ENCODE assay signal across 10 cellular contexts in the genomic region with DNA sequence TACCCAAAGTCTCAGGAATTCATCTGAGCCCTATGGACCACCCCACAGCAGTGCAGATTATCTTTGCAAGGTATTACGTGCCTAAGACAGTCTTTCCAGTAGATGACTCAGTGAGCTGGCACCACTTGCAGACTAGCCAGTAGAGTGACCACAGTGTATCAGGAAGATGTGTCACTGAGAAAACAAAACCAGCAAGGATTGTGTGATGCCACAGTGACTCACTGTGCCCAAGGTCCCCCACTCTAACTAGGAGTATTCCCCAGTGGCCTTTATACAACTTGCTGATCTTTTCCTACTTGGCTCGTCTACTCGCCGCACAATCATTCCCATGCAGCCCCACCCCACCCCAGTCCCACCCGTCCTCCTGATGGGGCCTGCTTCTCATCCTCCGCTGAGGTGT. TPM values are rescaled to one million over a fixed set of nuclear protein-coding genes. Genes with fewer than 3 reads are reported as not detected.
DNase-seq lines count a peak whose midpoint lies in the region; ATAC-seq, FAIRE-seq and TF ChIP-seq lines count a peak whose summit lies in the region.
"Had no signal": no experiment of that assay in that cellular context is flagged by ENCODE, and none has a peak within 500 bp of the region (broad histone marks: within the 10 kb centered on the region; RNA-seq: fewer than 3 reads in every experiment).

No MANE protein-coding gene starts in this region.

- POLR2A ChIA-PET in activated CD4-positive, alpha-beta T cell treated with anti-CD3 and anti-CD28 coated beads for 36 hours (lab: Charles Lee) = no interaction called here
- POLR2A ChIA-PET in PC-3 (lab: Charles Lee; ENCODE audit: unreplicated experiment) = interaction anchor here (0.5 kb wide), 1 partner anchor 936 kb away, joined by 18 read pairs; no protein-coding TSS in a partner anchor

- H3K4me3 Mint-ChIP-seq in activated CD4-positive, alpha-beta T cell treated with anti-CD3 and anti-CD28 coated beads for 36 hours = no peak overlapping the region
- no peak overlapping the region for H3K4me3 Mint-ChIP-seq in activated CD4-positive, alpha-beta T cell treated with anti-CD3 and anti-CD28 coated beads, Interleukin-2, amount 10 ng/mL, durations not matched to agents 24 days and 14 days
- H3K4me3 Mint-ChIP-seq in activated T-helper 1 cell treated with anti-CD3 and anti-CD28 coated beads, Interleukin-12 subunit alpha, Interleukin-12 subunit beta, Interleukin-2, Interleukin-4 antibody, amounts not matched to agents 30 ng/mL and 10 ng/mL and 1 ng/mL, durations not matched to agents 14 hours and 24 hours and 36 hours = no peak overlapping the region
- H3K4me3 Mint-ChIP-seq: activated naive CD8-positive, alpha-beta T cell had no signal

- H3K9me3 Mint-ChIP-seq in activated CD4-positive, alpha-beta T cell treated with anti-CD3 and anti-CD28 coated beads for 36 hours (ENCODE audit: low read depth) = no peaks in the 10 kb centered on the region
- peaks cover 1% of the 10 kb centered on the region for H3K9me3 Mint-ChIP-seq in activated CD4-positive, alpha-beta T cell treated with anti-CD3 and anti-CD28 coated beads, Interleukin-2, amount 10 ng/mL, durations not matched to agents 24 days and 14 days
- H3K9me3 Mint-ChIP-seq in activated T-helper 1 cell treated with anti-CD3 and anti-CD28 coated beads, Interleukin-12 subunit alpha, Interleukin-12 subunit beta, Interleukin-2, Interleukin-4 antibody, amounts not matched to agents 30 ng/mL and 10 ng/mL and 1 ng/mL, durations not matched to agents 14 hours and 24 hours and 36 hours = no peaks in the 10 kb centered on the region

- H3F3A ChIP-seq in PC-3 (ENCODE audit: low read length, unreplicated experiment) = peaks cover 20% of the 10 kb centered on the region

- no peaks in the 10 kb centered on the region for H4K20me1 ChIP-seq in PC-3 (ENCODE audit: low read length)
- H4K20me1 ChIP-seq: BLaER1 treated with 17β-estradiol and CSF1 and Interleukin-3, amounts not matched to agents 10 nM and 100 nM had no signal

- H3K36me3 ChIP-seq in PC-3 (ENCODE audit: low read depth, low read length) (no peaks in the 10 kb centered on the region), small intestine (ENCODE audit: control insufficient read depth in 2 of 2, insufficient read depth in 2 of 2, low read length in 2 of 2) (no peaks in the 10 kb centered on the region)
- H3K36me3 ChIP-seq: BLaER1 treated with 17β-estradiol and CSF1 and Interleukin-3, amounts not matched to agents 10 nM and 100 nM had no signal

- no peaks in the 10 kb centered on the region for H3K27me3 ChIP-seq in PC-3 (ENCODE audit: low read length)
- peaks cover 0 to 1% of the 10 kb centered on the region in 2 donors for H3K27me3 ChIP-seq in small intestine (ENCODE audit: control insufficient read depth in 2 of 2, insufficient read depth in 2 of 2, low read length in 2 of 2)
- H3K27me3 ChIP-seq: BLaER1 treated with 17β-estradiol and CSF1 and Interleukin-3, amounts not matched to agents 10 nM and 100 nM had no signal

- intact Hi-C loops in activated CD4-positive, alpha-beta T cell treated with anti-CD3 and anti-CD28 coated beads for 36 hours (cut with DNase I, micrococcal nuclease) = no loop called here
- intact Hi-C loops in activated CD4-positive, alpha-beta T cell treated with anti-CD3 and anti-CD28 coated beads, Interleukin-2, amount 10 ng/mL, durations not matched to agents 24 days and 14 days (cut with micrococcal nuclease) = no loop called here
- intact Hi-C loops in PC-3 (cut with micrococcal nuclease) = loop anchor here (1.0 to 2.0 kb wide), 3 partner anchors 21 to 292 kb away; no protein-coding TSS in a partner anchor
- intact Hi-C loops in activated T-helper 1 cell treated with anti-CD3 and anti-CD28 coated beads, Interleukin-12 subunit alpha, Interleukin-12 subunit beta, Interleukin-2, Interleukin-4 antibody, amounts not matched to agents 30 ng/mL and 10 ng/mL and 1 ng/mL, durations not matched to agents 14 hours and 24 hours and 36 hours (cut with micrococcal nuclease) = no loop called here

- peak; percentile 95 for ATAC-seq in activated CD4-positive, alpha-beta T cell treated with anti-CD3 and anti-CD28 coated beads for 36 hours
- peak; percentile 91 for ATAC-seq in PC-3

- peaks cover 7% of the 10 kb centered on the region for H3K4me1 Mint-ChIP-seq in activated CD4-positive, alpha-beta T cell treated with anti-CD3 and anti-CD28 coated beads for 36 hours
- H3K4me1 Mint-ChIP-seq in activated CD4-positive, alpha-beta T cell treated with anti-CD3 and anti-CD28 coated beads, Interleukin-2, amount 10 ng/mL, durations not matched to agents 24 days and 14 days = peaks cover 4% of the 10 kb centered on the region
- peaks cover 8% of the 10 kb centered on the region for H3K4me1 Mint-ChIP-seq in activated T-helper 1 cell treated with anti-CD3 and anti-CD28 coated beads, Interleukin-12 subunit alpha, Interleukin-12 subunit beta, Interleukin-2, Interleukin-4 antibody, amounts not matched to agents 30 ng/mL and 10 ng/mL and 1 ng/mL, durations not matched to agents 14 hours and 24 hours and 36 hours (ENCODE audit: low read depth)

- H3K79me2 ChIP-seq in PC-3 (ENCODE audit: low read length) = no peaks in the 10 kb centered on the region

- no peaks in the 10 kb centered on the region for H3K27me3 Mint-ChIP-seq in activated CD4-positive, alpha-beta T cell treated with anti-CD3 and anti-CD28 coated beads for 36 hours
- H3K27me3 Mint-ChIP-seq in activated CD4-positive, alpha-beta T cell treated with anti-CD3 and anti-CD28 coated beads, Interleukin-2, amount 10 ng/mL, durations not matched to agents 24 days and 14 days = peaks cover 14% of the 10 kb centered on the region
- peaks cover 10% of the 10 kb centered on the region for H3K27me3 Mint-ChIP-seq in activated T-helper 1 cell treated with anti-CD3 and anti-CD28 coated beads, Interleukin-12 subunit alpha, Interleukin-12 subunit beta, Interleukin-2, Interleukin-4 antibody, amounts not matched to agents 30 ng/mL and 10 ng/mL and 1 ng/mL, durations not matched to agents 14 hours and 24 hours and 36 hours (ENCODE audit: insufficient read depth)
- H3K27me3 Mint-ChIP-seq: activated naive CD8-positive, alpha-beta T cell had no signal

- H3K9ac ChIP-seq in PC-3 (ENCODE audit: low read length) = peak overlapping the region; percentile 88
- H3K9ac ChIP-seq: BLaER1 treated with 17β-estradiol and CSF1 and Interleukin-3, amounts not matched to agents 10 nM and 100 nM had no signal

- H3K9me3 ChIP-seq in PC-3 (ENCODE audit: low read length) (no peaks in the 10 kb centered on the region), small intestine (ENCODE audit: control insufficient read depth, low read depth) (no peaks in the 10 kb centered on the region)

- H3K4me3 ChIP-seq in PC-3 (ENCODE audit: low read length) (no peak overlapping the region; the same call in 1 of the 2 replicates), small intestine (ENCODE audit: low read depth in 1 of 2, low read length in 2 of 2) (no peak overlapping the region)
- H3K4me3 ChIP-seq: BLaER1 treated with 17β-estradiol and CSF1 and Interleukin-3, amounts not matched to agents 10 nM and 100 nM had no signal

- CTCF ChIA-PET in activated CD4-positive, alpha-beta T cell treated with anti-CD3 and anti-CD28 coated beads for 36 hours (lab: Charles Lee) = interaction anchor here (1.2 kb wide), 1 partner anchor 91 kb away, joined by 3 read pairs; no protein-coding TSS in a partner anchor
- CTCF ChIA-PET in PC-3 (lab: Charles Lee) = interaction anchor here (0.5 to 0.6 kb wide), 3 partner anchors 20 to 256 kb away, joined by 3 to 6 read pairs (median 3); no protein-coding TSS in a partner anchor

- no peak for TF ChIP-seq CTCF in PC-3 (conservative IDR thresholded peaks at IDR 0.05; ENCODE audit: low read depth, low read length)

- H3K9me2 ChIP-seq in PC-3 (replicated peaks; ENCODE audit: low read length) = no peaks in the 10 kb centered on the region

- DNase-seq in activated CD4-positive, alpha-beta T cell treated with anti-CD3 and anti-CD28 coated beads for 36 hours = peak; percentile 43
- no peak for DNase-seq in activated CD4-positive, alpha-beta T cell treated with anti-CD3 and anti-CD28 coated beads, Interleukin-2, amount 10 ng/mL, durations not matched to agents 24 days and 14 days
- DNase-seq in PC-3 = peak; percentile 100
- DNase-seq in epithelial cell of prostate (ENCODE audit: low read depth, low spot score) = peak; percentile 79
- peak; percentile 41 for DNase-seq in small intestine
- DNase-seq in frontal cortex (ENCODE audit: low spot score in 2 of 2) = no peak
- no peak for DNase-seq in activated T-helper 1 cell treated with anti-CD3 and anti-CD28 coated beads, Interleukin-12 subunit alpha, Interleukin-12 subunit beta, Interleukin-2, Interleukin-4 antibody, amounts not matched to agents 30 ng/mL and 10 ng/mL and 1 ng/mL, durations not matched to agents 14 hours and 24 hours and 36 hours (ENCODE audit: low spot score)
- no peak for DNase-seq in substantia nigra (lab: John Stamatoyannopoulos, UW)

- H2AFZ ChIP-seq in PC-3 (ENCODE audit: low read length) = 0 out of 2 replicates have a peak overlapping the region, but pooled peaks have one; percentile 39

- H3K4me1 ChIP-seq in PC-3 (ENCODE audit: insufficient read depth, low read length) (peaks cover 50% of the 10 kb centered on the region), small intestine (ENCODE audit: control insufficient read depth in 2 of 2, insufficient read depth in 1 of 2, low read depth in 1 of 2, low read length in 1 of 2) (peaks cover 0 to 2% of the 10 kb centered on the region in 2 donors)

- no peaks in the 10 kb centered on the region for H3K36me3 Mint-ChIP-seq in activated CD4-positive, alpha-beta T cell treated with anti-CD3 and anti-CD28 coated beads for 36 hours (ENCODE audit: low read depth)
- H3K36me3 Mint-ChIP-seq in activated CD4-positive, alpha-beta T cell treated with anti-CD3 and anti-CD28 coated beads, Interleukin-2, amount 10 ng/mL, durations not matched to agents 24 days and 14 days (ENCODE audit: low read depth) = no peaks in the 10 kb centered on the region
- no peaks in the 10 kb centered on the region for H3K36me3 Mint-ChIP-seq in activated T-helper 1 cell treated with anti-CD3 and anti-CD28 coated beads, Interleukin-12 subunit alpha, Interleukin-12 subunit beta, Interleukin-2, Interleukin-4 antibody, amounts not matched to agents 30 ng/mL and 10 ng/mL and 1 ng/mL, durations not matched to agents 14 hours and 24 hours and 36 hours (ENCODE audit: low read depth)
- H3K36me3 Mint-ChIP-seq: activated naive CD8-positive, alpha-beta T cell had no signal

- H3K4me2 ChIP-seq in PC-3 (ENCODE audit: low read length) = peak overlapping the region; percentile 85

- FAIRE-seq in small intestine (lab: Jason Lieb, UNC) (no peak), frontal cortex (lab: Jason Lieb, UNC) (no peak)

- H3K27ac ChIP-seq in PC-3 (ENCODE audit: low read length) (peak overlapping the region; percentile 98), epithelial cell of prostate (peak overlapping the region; percentile 24), small intestine (ENCODE audit: low read depth in 1 of 2, low read length in 1 of 2) (no peak overlapping the region), substantia nigra (ENCODE audit: low read depth, low read length, poor library complexity, severe bottlenecking) (no peak overlapping the region)
- H3K27ac ChIP-seq: BLaER1 treated with 17β-estradiol and CSF1 and Interleukin-3, amounts not matched to agents 10 nM and 100 nM had no signal

- no TSS peak for BruUV-seq in PC-3 (replicated peaks; lab: Mats Ljungman, UMichigan)

- 64 to 74% (median 71%) methylated on average over 6 of the region's 6 CpGs for WGBS in small intestine, 3 donors

- H3K27ac Mint-ChIP-seq in activated CD4-positive, alpha-beta T cell treated with anti-CD3 and anti-CD28 coated beads for 36 hours = no peak overlapping the region
- H3K27ac Mint-ChIP-seq in activated CD4-positive, alpha-beta T cell treated with anti-CD3 and anti-CD28 coated beads, Interleukin-2, amount 10 ng/mL, durations not matched to agents 24 days and 14 days = no peak overlapping the region
- H3K27ac Mint-ChIP-seq in activated T-helper 1 cell treated with anti-CD3 and anti-CD28 coated beads, Interleukin-12 subunit alpha, Interleukin-12 subunit beta, Interleukin-2, Interleukin-4 antibody, amounts not matched to agents 30 ng/mL and 10 ng/mL and 1 ng/mL, durations not matched to agents 14 hours and 24 hours and 36 hours = no peak overlapping the region
- H3K27ac Mint-ChIP-seq: activated naive CD8-positive, alpha-beta T cell had no signal

RNA-seq across cellular contexts. Expression of a gene that starts 26.8 kb away (rescaled TPM):
- total RNA-seq in activated CD4-positive, alpha-beta T cell treated with anti-CD3 and anti-CD28 coated beads for 36 hours = 10 to 100 TPM; 73.3 to 77.0 TPM
- total RNA-seq in activated CD4-positive, alpha-beta T cell treated with anti-CD3 and anti-CD28 coated beads, Interleukin-2, amount 10 ng/mL, durations not matched to agents 24 days and 14 days = 164 TPM in 2 replicates
- total RNA-seq in PC-3 (2014; rRNA removed) (22.6 and 28.2 TPM in 2 replicates), frontal cortex (24.9 TPM)
- polyA plus RNA-seq in small intestine = 10 to 100 TPM; 11.3 to 26.6 (median 20.5) TPM
- 155 and 157 TPM in 2 replicates for total RNA-seq in activated T-helper 1 cell treated with anti-CD3 and anti-CD28 coated beads, Interleukin-12 subunit alpha, Interleukin-12 subunit beta, Interleukin-2, Interleukin-4 antibody, amounts not matched to agents 30 ng/mL and 10 ng/mL and 1 ng/mL, durations not matched to agents 14 hours and 24 hours and 36 hours

RNA-seq across cellular contexts. Expression of a gene that starts 46.4 kb away (rescaled TPM):
- not detected for total RNA-seq in activated CD4-positive, alpha-beta T cell treated with anti-CD3 and anti-CD28 coated beads for 36 hours
- not detected in 2 replicates for total RNA-seq in activated CD4-positive, alpha-beta T cell treated with anti-CD3 and anti-CD28 coated beads, Interleukin-2, amount 10 ng/mL, durations not matched to agents 24 days and 14 days
- not detected in 2 replicates for total RNA-seq in PC-3 (2014; rRNA removed)
- under 1 TPM in 1 of 3 donors, not detected in 2; 0.54 TPM for polyA plus RNA-seq in small intestine
- total RNA-seq in frontal cortex = not detected
- total RNA-seq in activated T-helper 1 cell treated with anti-CD3 and anti-CD28 coated beads, Interleukin-12 subunit alpha, Interleukin-12 subunit beta, Interleukin-2, Interleukin-4 antibody, amounts not matched to agents 30 ng/mL and 10 ng/mL and 1 ng/mL, durations not matched to agents 14 hours and 24 hours and 36 hours = not detected in 2 replicates

Comparison
In these comparisons a context has a peak if more than half of its experiments do, and no peak if none do; other contexts are left out.
1. DNase-seq: peak in activated CD4-positive, alpha-beta T cell treated with anti-CD3 and anti-CD28 coated beads for 36 hours (single experiment), PC-3 (single experiment), epithelial cell of prostate (single experiment) and small intestine (single experiment); none in activated CD4-positive, alpha-beta T cell treated with anti-CD3 and anti-CD28 coated beads, Interleukin-2, amount 10 ng/mL, durations not matched to agents 24 days and 14 days (single experiment), frontal cortex (0 of 2), activated T-helper 1 cell treated with anti-CD3 and anti-CD28 coated beads, Interleukin-12 subunit alpha, Interleukin-12 subunit beta, Interleukin-2, Interleukin-4 antibody, amounts not matched to agents 30 ng/mL and 10 ng/mL and 1 ng/mL, durations not matched to agents 14 hours and 24 hours and 36 hours (single experiment) and substantia nigra (0 of 49).
2. H3K27ac ChIP-seq: peak in PC-3 (single experiment) and epithelial cell of prostate (single experiment); none in small intestine (0 of 2) and substantia nigra (single experiment).